ENCODE assay signal across 21 cellular contexts in the genomic region with DNA sequence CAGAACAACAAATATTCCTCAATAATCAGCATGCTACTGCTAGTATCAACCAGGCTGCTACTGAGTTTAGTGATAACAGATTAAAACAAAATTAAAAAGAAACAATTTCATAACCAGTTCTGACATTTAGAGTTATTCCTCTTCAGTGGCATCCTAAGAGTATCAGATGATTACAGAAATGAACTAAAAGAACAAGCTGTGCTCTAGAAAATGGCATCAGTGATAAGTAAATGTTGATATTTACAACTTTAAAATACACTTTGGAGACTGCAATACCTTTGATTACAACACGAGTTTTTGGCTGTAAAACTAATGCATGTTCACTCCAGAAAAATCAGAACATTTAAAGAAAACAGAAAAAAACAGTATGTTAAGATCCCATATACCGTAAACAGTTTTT.
DNase-seq lines count a peak whose midpoint lies in the region; ATAC-seq and FAIRE-seq lines count a peak whose summit lies in the region.
"Had no signal": no experiment of that assay in that cellular context is flagged by ENCODE, and none has a peak within 500 bp of the region (broad histone marks: within the 10 kb centered on the region; RNA-seq: fewer than 3 reads in every experiment).

No MANE protein-coding gene starts in this region.

- peaks cover 25% of the 10 kb centered on the region for H3K36me3 Mint-ChIP-seq in T-helper 2 cell treated with Interferon-gamma antibody and Interleukin-4, amounts not matched to agents 5 μg/mL and 100 μg/mL, for 36 hours (ENCODE audit: low read depth)
- peaks cover 14% of the 10 kb centered on the region for H3K36me3 Mint-ChIP-seq in activated naive CD8-positive, alpha-beta T cell
- H3K36me3 Mint-ChIP-seq in activated naive CD8-positive, alpha-beta T cell treated with anti-CD3 and anti-CD28 coated beads for 36 hours, result peaks cover 39% of the 10 kb centered on the region
- H3K36me3 Mint-ChIP-seq: CD4-positive, CD25-positive, alpha-beta regulatory T cell had no signal

- H3K4me1 ChIP-seq in small intestine (ENCODE audit: control insufficient read depth in 2 of 2, insufficient read depth in 1 of 2, low read depth in 1 of 2, low read length in 1 of 2), result no peaks in the 10 kb centered on the region
- H3K4me1 ChIP-seq: BLaER1, Caco-2 had no signal

- peak; percentile 21 for FAIRE-seq in islet of Langerhans (lab: Jason Lieb, UNC)
- FAIRE-seq in small intestine (lab: Jason Lieb, UNC), result peak; percentile 78
- FAIRE-seq: GM12892 had no signal

- no peak for ATAC-seq in GM19328 (IDR thresholded peaks at IDR 0.05; ENCODE audit: unreplicated experiment)
- ATAC-seq: CD8-positive, alpha-beta T cell had no signal

- H3K36me3 ChIP-seq in small intestine (ENCODE audit: control insufficient read depth in 2 of 2, insufficient read depth in 2 of 2, low read length in 2 of 2), result no peaks in the 10 kb centered on the region

- peak overlapping the region; percentile 30 for H3K4me3 Mint-ChIP-seq in T-helper 2 cell treated with Interferon-gamma antibody and Interleukin-4, amounts not matched to agents 5 μg/mL and 100 μg/mL, for 36 hours
- no peak overlapping the region for H3K4me3 Mint-ChIP-seq in activated naive CD8-positive, alpha-beta T cell
- no peak overlapping the region for H3K4me3 Mint-ChIP-seq in activated naive CD8-positive, alpha-beta T cell treated with anti-CD3 and anti-CD28 coated beads for 36 hours
- H3K4me3 Mint-ChIP-seq: B cell; CD4-positive, CD25-positive, alpha-beta regulatory T cell; CD8-positive, alpha-beta T cell had no signal

- no peaks in the 10 kb centered on the region for H3K27me3 Mint-ChIP-seq in T-helper 2 cell treated with Interferon-gamma antibody and Interleukin-4, amounts not matched to agents 5 μg/mL and 100 μg/mL, for 36 hours (ENCODE audit: low read depth)
- H3K27me3 Mint-ChIP-seq in activated naive CD8-positive, alpha-beta T cell, result no peaks in the 10 kb centered on the region
- no peaks in the 10 kb centered on the region for H3K27me3 Mint-ChIP-seq in activated naive CD8-positive, alpha-beta T cell treated with anti-CD3 and anti-CD28 coated beads for 36 hours
- H3K27me3 Mint-ChIP-seq: B cell; CD4-positive, CD25-positive, alpha-beta regulatory T cell had no signal

- H3K9me3 ChIP-seq in small intestine (ENCODE audit: control insufficient read depth, low read depth), result no peaks in the 10 kb centered on the region
- H3K9me3 ChIP-seq: BLaER1, Caco-2 had no signal

- no peak for DNase-seq in T-helper 2 cell treated with Interferon-gamma antibody and Interleukin-4, amounts not matched to agents 5 μg/mL and 100 μg/mL, for 36 hours (ENCODE audit: low spot score)
- DNase-seq in T-helper 2 cell (no peak), small intestine (no peak), iPS-NIHi11 (ENCODE audit: low spot score) (no peak)
- DNase-seq in activated naive CD8-positive, alpha-beta T cell treated with anti-CD3 and anti-CD28 coated beads for 36 hours, result no peak
- DNase-seq: Caco-2; CD4-positive, CD25-positive, alpha-beta regulatory T cell; CD8-positive, alpha-beta T cell; DMS153; DND-41; GM23248; H7; HCEC 1CT had no signal

- H3K27ac ChIP-seq in small intestine (ENCODE audit: low read depth in 1 of 2, low read length in 1 of 2), result no peak overlapping the region
- H3K27ac ChIP-seq: 22Rv1, BLaER1, C4-2B, GM23248 had no signal

- no peak overlapping the region for H3K4me3 ChIP-seq in small intestine (ENCODE audit: low read depth in 1 of 2, low read length in 2 of 2)
- H3K4me3 ChIP-seq: BLaER1, GM23248 had no signal

- no peaks in the 10 kb centered on the region for H3K27me3 ChIP-seq in small intestine (ENCODE audit: control insufficient read depth in 2 of 2, insufficient read depth in 2 of 2, low read length in 2 of 2)
- H3K27me3 ChIP-seq: BLaER1 had no signal

- WGBS in small intestine, 3 donors, result 69 to 80% (median 71%) methylated on average over 2 of the region's 2 CpGs

- H3K27ac Mint-ChIP-seq in T-helper 2 cell treated with Interferon-gamma antibody and Interleukin-4, amounts not matched to agents 5 μg/mL and 100 μg/mL, for 36 hours, result no peak overlapping the region
- peak overlapping the region; percentile 73 for H3K27ac Mint-ChIP-seq in activated naive CD8-positive, alpha-beta T cell
- H3K27ac Mint-ChIP-seq in activated naive CD8-positive, alpha-beta T cell treated with anti-CD3 and anti-CD28 coated beads for 36 hours, result no peak overlapping the region
- H3K27ac Mint-ChIP-seq: B cell; CD4-positive, CD25-positive, alpha-beta regulatory T cell; CD8-positive, alpha-beta T cell had no signal

- H3K4me1 Mint-ChIP-seq in T-helper 2 cell treated with Interferon-gamma antibody and Interleukin-4, amounts not matched to agents 5 μg/mL and 100 μg/mL, for 36 hours (ENCODE audit: low read depth), result peaks cover 39% of the 10 kb centered on the region
- H3K4me1 Mint-ChIP-seq in activated naive CD8-positive, alpha-beta T cell (ENCODE audit: low read depth), result peaks cover 38% of the 10 kb centered on the region
- H3K4me1 Mint-ChIP-seq in activated naive CD8-positive, alpha-beta T cell treated with anti-CD3 and anti-CD28 coated beads for 36 hours, result peaks cover 26% of the 10 kb centered on the region
- H3K4me1 Mint-ChIP-seq: B cell had no signal

- no peaks in the 10 kb centered on the region for H3K9me3 Mint-ChIP-seq in T-helper 2 cell treated with Interferon-gamma antibody and Interleukin-4, amounts not matched to agents 5 μg/mL and 100 μg/mL, for 36 hours
- H3K9me3 Mint-ChIP-seq in activated naive CD8-positive, alpha-beta T cell (ENCODE audit: low read depth), result no peaks in the 10 kb centered on the region
- peaks cover 3% of the 10 kb centered on the region for H3K9me3 Mint-ChIP-seq in activated naive CD8-positive, alpha-beta T cell treated with anti-CD3 and anti-CD28 coated beads for 36 hours
- H3K9me3 Mint-ChIP-seq: CD8-positive, alpha-beta T cell had no signal
